In genomic region chr13:114068723-114069322, GRCh38 we compare ENCODE assay signal across 8 cellular contexts.
DNase-seq lines count a peak whose midpoint lies in the region; ATAC-seq, FAIRE-seq and TF ChIP-seq lines count a peak whose summit lies in the region.

No MANE protein-coding gene starts in this region.

- H2BK15ac ChIP-seq in mesenchymal stem cell (ENCODE audit: low read depth, poor library complexity, severe bottlenecking): peak overlapping the region; percentile 92

- H3K27ac ChIP-seq in GM12878 (ENCODE audit: control insufficient read depth, insufficient read depth): peak overlapping the region; percentile 91
- peak overlapping the region; percentile 53 for H3K27ac ChIP-seq in mesenchymal stem cell (ENCODE audit: low read length, poor library complexity, severe bottlenecking)
- peak overlapping the region; percentile 92 to 99 (median 95) for H3K27ac ChIP-seq in transverse colon

- H3K14ac ChIP-seq in mesenchymal stem cell (ENCODE audit: low read length in 2 of 2): no peak overlapping the region

- TF ChIP-seq RAD21 in GM12878 (IDR thresholded peaks at IDR 0.05; ENCODE audit: insufficient read depth, low read depth, low read length): no peak

- H2AFZ ChIP-seq in GM12878 (ENCODE audit: control insufficient read depth, low read depth, low read length) (no peak overlapping the region), mesenchymal stem cell (ENCODE audit: low read depth, low read length) (no peak overlapping the region)

- peaks cover 46% of the 10 kb centered on the region for H3K4me1 ChIP-seq in GM12878 (ENCODE audit: control insufficient read depth, insufficient read depth, low read length)
- H3K4me1 ChIP-seq in mesenchymal stem cell (ENCODE audit: control insufficient read depth, insufficient read depth, low read depth, low read length): peaks cover 43% of the 10 kb centered on the region
- peaks cover 44 to 53% (median 47%) of the 10 kb centered on the region in 4 donors for H3K4me1 ChIP-seq in transverse colon

- peak overlapping the region; percentile 60 for H2AK5ac ChIP-seq in mesenchymal stem cell (ENCODE audit: low read length, severe bottlenecking)

- POLR2A ChIA-PET in GM12878 (lab: Charles Lee): no interaction called here

- peak overlapping the region; percentile 86 for H3K4me3 Mint-ChIP-seq in activated naive CD4-positive, alpha-beta T cell treated with anti-CD3 and anti-CD28 coated beads, Interleukin-2, amount 50 U/mL, for 24 hours

- no peak overlapping the region for H3K4me3 ChIP-seq in GM12878
- H3K4me3 ChIP-seq in mesenchymal stem cell (ENCODE audit: insufficient read depth in 1 of 2, low read depth in 1 of 2, low read length in 2 of 2): peak overlapping the region in 1 of 2 experiments; percentile 7
- H3K4me3 ChIP-seq in transverse colon: no peak overlapping the region

- peaks cover 58% of the 10 kb centered on the region for H3K4me1 Mint-ChIP-seq in activated naive CD4-positive, alpha-beta T cell treated with anti-CD3 and anti-CD28 coated beads, Interleukin-2, amount 50 U/mL, for 24 hours

- SMC1A ChIA-PET in GM12878 (lab: Charles Lee; ENCODE audit: uncharacterized antibody, unreplicated experiment): no interaction called here

- 76% methylated on average over 19 of the region's 19 CpGs for WGBS in GM12878 (ENCODE audit: insufficient coverage, insufficient replicate concordance, low lambda C conversion rate, missing lambda C conversion rate)
- 29% methylated on average over 19 of the region's 19 CpGs for WGBS in mesenchymal stem cell
- 87 to 88% methylated on average over 5 to 19 of the region's 19 CpGs for WGBS in transverse colon (ENCODE audit: low coverage in 1 of 2), 2 donors

- no peak for FAIRE-seq in GM12878 (lab: Jason Lieb, UNC)

- no peaks in the 10 kb centered on the region for H3K27me3 ChIP-seq in GM12878 (replicated peaks in 1 of 2; ENCODE audit: control insufficient read depth in 2 of 2, insufficient read depth in 2 of 2, low read length in 1 of 2)
- no peaks in the 10 kb centered on the region for H3K27me3 ChIP-seq in mesenchymal stem cell (ENCODE audit: control insufficient read depth in 1 of 2, insufficient read depth in 1 of 2, low read length in 2 of 2)
- no peaks in the 10 kb centered on the region for H3K27me3 ChIP-seq in transverse colon

- RAD21 ChIA-PET in GM12878 (lab: Charles Lee; ENCODE audit: unreplicated experiment): no interaction called here

- H3K27me3 Mint-ChIP-seq in activated naive CD4-positive, alpha-beta T cell treated with anti-CD3 and anti-CD28 coated beads, Interleukin-2, amount 50 U/mL, for 24 hours: no peaks in the 10 kb centered on the region

- peaks cover 11% of the 10 kb centered on the region for H3K79me2 ChIP-seq in GM12878 (ENCODE audit: control insufficient read depth, insufficient read depth, low read length)

- TF ChIP-seq CTCF in GM12878 (IDR thresholded peaks at IDR 0.05 in 2 of 3, conservative IDR thresholded peaks at IDR 0.05 in 1 of 3; ENCODE audit: control insufficient read depth in 2 of 3, extremely low read depth in 1 of 3, insufficient read depth in 1 of 3, low read depth in 3 of 3, low read length in 3 of 3) (no peak), transverse colon (IDR thresholded peaks at IDR 0.05) (no peak)

- H3K4ac ChIP-seq in mesenchymal stem cell (ENCODE audit: low read depth in 1 of 2, low read length in 2 of 2): peak overlapping the region in 1 of 2 experiments; percentile 21

- H3K9me3 Mint-ChIP-seq in activated naive CD4-positive, alpha-beta T cell treated with anti-CD3 and anti-CD28 coated beads, Interleukin-2, amount 50 U/mL, for 24 hours: no peaks in the 10 kb centered on the region

- H3K36me3 Mint-ChIP-seq in activated naive CD4-positive, alpha-beta T cell treated with anti-CD3 and anti-CD28 coated beads, Interleukin-2, amount 50 U/mL, for 24 hours: peaks cover 4% of the 10 kb centered on the region

- no peak overlapping the region for H4K91ac ChIP-seq in mesenchymal stem cell (ENCODE audit: low read length)

- H3K79me1 ChIP-seq in mesenchymal stem cell (replicated peaks; ENCODE audit: low read length, poor library complexity, severe bottlenecking): peaks cover 3% of the 10 kb centered on the region

- H3K23ac ChIP-seq in mesenchymal stem cell (ENCODE audit: low read length in 2 of 2): peak overlapping the region in 1 of 2 experiments; percentile 77

- H3K27ac Mint-ChIP-seq in activated naive CD4-positive, alpha-beta T cell treated with anti-CD3 and anti-CD28 coated beads, Interleukin-2, amount 50 U/mL, for 24 hours: peak overlapping the region; percentile 98

- H3K36me3 ChIP-seq in GM12878 (ENCODE audit: control insufficient read depth in 2 of 2, insufficient read depth in 2 of 2, low read length in 1 of 2) (peaks cover 3 to 11% of the 10 kb centered on the region in 2 experiments), mesenchymal stem cell (ENCODE audit: control insufficient read depth in 1 of 2, insufficient read depth in 2 of 2, low read depth in 1 of 2, low read length in 2 of 2) (peaks cover 33 to 51% of the 10 kb centered on the region in 2 experiments), transverse colon (no peaks in the 10 kb centered on the region)

- no TSS peak for BruUV-seq in GM12878 (replicated peaks; lab: Mats Ljungman, UMichigan)

- no peak overlapping the region for H4K8ac ChIP-seq in mesenchymal stem cell (ENCODE audit: low read length)

- no peaks in the 10 kb centered on the region for H4K20me1 ChIP-seq in GM12878 (ENCODE audit: control insufficient read depth, insufficient read depth)

- ATAC-seq in GM12878 (no peak), HG02798 (IDR thresholded peaks at IDR 0.05; ENCODE audit: poor library complexity, unreplicated experiment) (no peak), GM19324 (IDR thresholded peaks at IDR 0.05; ENCODE audit: low FRiP score, unreplicated experiment) (no peak)

- H2BK5ac ChIP-seq in mesenchymal stem cell (ENCODE audit: low read depth, low read length, poor library complexity, severe bottlenecking): peak overlapping the region; percentile 40

- H3K9ac ChIP-seq in GM12878 (ENCODE audit: control insufficient read depth, insufficient read depth, low read length) (peak overlapping the region; percentile 34; the same call in 1 of the 2 replicates), mesenchymal stem cell (ENCODE audit: low read length) (peak overlapping the region; percentile 97)

- H2BK120ac ChIP-seq in mesenchymal stem cell (ENCODE audit: low read depth, low read length): no peak overlapping the region

- TF ChIP-seq EP300 in GM12878 (IDR thresholded peaks at IDR 0.05; ENCODE audit: borderline replicate concordance in 1 of 2, control insufficient read depth in 1 of 2, low read depth in 2 of 2, low read length in 2 of 2): no peak
- TF ChIP-seq EP300 in transverse colon (IDR thresholded peaks at IDR 0.05; ENCODE audit: low read depth): no peak

- in situ Hi-C loops in GM12878 (cut with MboI) (loop anchor here (5.0 kb wide), 1 partner anchor 58 kb away; no protein-coding TSS in a partner anchor), transverse colon (cut with MboI; ENCODE audit: low pct_ligation_motif_present in 1 of 4, low pct_unique_long_range_greater_than_20kb in 1 of 4, low sequenced_read_pairs in 3 of 4) (no loop called here)

- H3K18ac ChIP-seq in mesenchymal stem cell (ENCODE audit: low read depth in 1 of 2, low read length in 2 of 2): peak overlapping the region; percentile 65 to 75

- H3K9me3 ChIP-seq in GM12878 (replicated peaks; ENCODE audit: control insufficient read depth, insufficient read depth, low read length): no peaks in the 10 kb centered on the region
- no peaks in the 10 kb centered on the region for H3K9me3 ChIP-seq in mesenchymal stem cell (ENCODE audit: control insufficient read depth, low read length)
- H3K9me3 ChIP-seq in transverse colon: no peaks in the 10 kb centered on the region

- H2BK12ac ChIP-seq in mesenchymal stem cell (ENCODE audit: low read length in 2 of 2): peak overlapping the region in 1 of 2 experiments; percentile 76

- intact Hi-C loops in GM12878 (cut with micrococcal nuclease; ENCODE audit: unreplicated experiment): loop anchor here (5.0 kb wide), 1 partner anchor 158 kb away; no protein-coding TSS in a partner anchor
- intact Hi-C loops in transverse colon (cut with DNase I; ENCODE audit: low total_unique reads): loop anchor here (5.0 kb wide), 1 partner anchor 58 kb away; no protein-coding TSS in a partner anchor

- CTCF ChIA-PET in GM12878 (lab: Yijun Ruan, JAX): no interaction called here

- TF ChIP-seq POLR2A in GM12878 (IDR thresholded peaks at IDR 0.05; ENCODE audit: low read depth, low read length): no peak
- TF ChIP-seq POLR2A in transverse colon (IDR thresholded peaks at IDR 0.05): no peak

- no peak for DNase-seq in activated naive CD4-positive, alpha-beta T cell treated with Interleukin-2 at 50 U/mL for 16 hours
- no peak for DNase-seq in GM12878 (ENCODE audit: low read depth, low spot score)
- peak; percentile 86 for DNase-seq in mesenchymal stem cell
- DNase-seq in transverse colon: peak; percentile 14
- DNase-seq in NCI-H2196 treated with DMSO at 0.1 percent for 48 hours (lab: John Stamatoyannopoulos, UW; ENCODE audit: unreplicated experiment): no peak

- H3K4me2 ChIP-seq in GM12878 (ENCODE audit: control insufficient read depth, insufficient read depth) (peak overlapping the region; percentile 87; the same call in 1 of the 2 replicates), mesenchymal stem cell (ENCODE audit: low read length, poor library complexity, severe bottlenecking) (peak overlapping the region; percentile 52)

TF ChIP-seq in GM12878, 131 proteins besides CTCF, POLR2A, EP300 and RAD21:
- TF ChIP-seq RBBP5 (conservative IDR thresholded peaks at IDR 0.05): no peak
- no peak for TF ChIP-seq MYC (IDR thresholded peaks at IDR 0.05; ENCODE audit: insufficient read depth, insufficient read length, insufficient replicate concordance, low read length, severe bottlenecking)
- TF ChIP-seq, protein P1, sequence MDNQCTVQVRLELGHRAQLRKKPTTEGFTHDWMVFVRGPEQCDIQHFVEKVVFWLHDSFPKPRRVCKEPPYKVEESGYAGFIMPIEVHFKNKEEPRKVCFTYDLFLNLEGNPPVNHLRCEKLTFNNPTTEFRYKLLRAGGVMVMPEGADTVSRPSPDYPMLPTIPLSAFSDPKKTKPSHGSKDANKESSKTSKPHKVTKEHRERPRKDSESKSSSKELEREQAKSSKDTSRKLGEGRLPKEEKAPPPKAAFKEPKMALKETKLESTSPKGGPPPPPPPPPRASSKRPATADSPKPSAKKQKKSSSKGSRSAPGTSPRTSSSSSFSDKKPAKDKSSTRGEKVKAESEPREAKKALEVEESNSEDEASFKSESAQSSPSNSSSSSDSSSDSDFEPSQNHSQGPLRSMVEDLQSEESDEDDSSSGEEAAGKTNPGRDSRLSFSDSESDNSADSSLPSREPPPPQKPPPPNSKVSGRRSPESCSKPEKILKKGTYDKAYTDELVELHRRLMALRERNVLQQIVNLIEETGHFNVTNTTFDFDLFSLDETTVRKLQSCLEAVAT (IDR thresholded peaks at IDR 0.05): 0 out of 2 replicates have a peak, but pooled peaks have one; percentile 22

Comparison
In these comparisons a context has a peak if more than half of its experiments do, and no peak if none do; other contexts are left out.
1. DNase-seq: peak in mesenchymal stem cell (single experiment) and transverse colon (single experiment); none in activated naive CD4-positive, alpha-beta T cell treated with Interleukin-2 at 50 U/mL for 16 hours (single experiment), GM12878 (single experiment) and NCI-H2196 treated with DMSO at 0.1 percent for 48 hours (single experiment).
2. Peak in every context shown above with its lines, with median percentiles within 50 percentile points of each other: H3K27ac ChIP-seq.